Comparison of ENCODE assay signal across 1 cellular context in the genomic region with DNA sequence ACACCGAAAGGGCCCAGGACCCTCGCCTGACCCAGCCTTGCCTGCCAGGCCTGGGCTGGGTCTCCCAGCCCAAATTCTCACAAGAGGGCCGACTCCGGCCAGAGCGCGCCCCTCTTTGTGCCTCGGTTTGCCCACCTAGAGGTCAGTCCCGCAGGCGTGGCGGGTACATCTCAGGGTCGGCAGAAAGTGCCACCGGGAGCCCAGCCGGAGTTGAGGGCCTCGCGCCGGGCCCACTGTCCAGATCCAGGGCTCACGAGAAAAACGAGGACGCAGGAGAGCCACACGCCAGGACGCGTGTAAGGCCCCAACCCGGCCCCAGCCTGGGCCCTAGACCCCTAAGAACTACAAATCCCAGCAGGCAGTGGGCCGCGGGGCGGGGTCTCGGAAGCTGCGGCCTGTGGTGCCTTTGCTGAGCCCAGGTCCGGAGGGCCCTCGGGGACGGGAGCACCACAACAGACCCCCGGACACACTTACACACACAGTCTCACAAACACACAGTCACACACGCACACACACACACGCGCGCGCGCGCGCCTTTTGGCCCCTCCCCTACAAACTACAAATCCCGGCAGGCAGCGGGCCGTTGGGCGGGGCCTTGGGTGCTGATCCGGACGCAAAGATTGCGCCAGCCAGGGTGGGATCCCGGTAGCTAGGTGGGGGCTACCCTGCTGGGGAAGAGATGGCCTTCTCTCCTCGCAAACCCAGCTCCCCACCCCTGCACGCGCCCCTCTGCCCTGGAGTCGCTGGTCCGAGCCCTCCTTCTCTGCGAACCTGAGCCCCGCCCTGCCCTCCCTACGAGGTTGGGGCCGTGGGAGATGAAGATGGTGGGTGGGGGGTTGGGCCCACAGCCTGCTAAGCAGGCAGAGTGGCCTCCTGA.
TF ChIP-seq lines count a peak whose summit lies in the region.

A gene (plus strand): TSS at position 583 of the 877 bp plus-strand sequence. CDS start 10,752 bp downstream, outside the sequence.

TF ChIP-seq in HepG2, 621 proteins besides CTCF, POLR2A, EP300 and RAD21 (continued from another document and continues in another):
- TF ChIP-seq, protein P1, sequence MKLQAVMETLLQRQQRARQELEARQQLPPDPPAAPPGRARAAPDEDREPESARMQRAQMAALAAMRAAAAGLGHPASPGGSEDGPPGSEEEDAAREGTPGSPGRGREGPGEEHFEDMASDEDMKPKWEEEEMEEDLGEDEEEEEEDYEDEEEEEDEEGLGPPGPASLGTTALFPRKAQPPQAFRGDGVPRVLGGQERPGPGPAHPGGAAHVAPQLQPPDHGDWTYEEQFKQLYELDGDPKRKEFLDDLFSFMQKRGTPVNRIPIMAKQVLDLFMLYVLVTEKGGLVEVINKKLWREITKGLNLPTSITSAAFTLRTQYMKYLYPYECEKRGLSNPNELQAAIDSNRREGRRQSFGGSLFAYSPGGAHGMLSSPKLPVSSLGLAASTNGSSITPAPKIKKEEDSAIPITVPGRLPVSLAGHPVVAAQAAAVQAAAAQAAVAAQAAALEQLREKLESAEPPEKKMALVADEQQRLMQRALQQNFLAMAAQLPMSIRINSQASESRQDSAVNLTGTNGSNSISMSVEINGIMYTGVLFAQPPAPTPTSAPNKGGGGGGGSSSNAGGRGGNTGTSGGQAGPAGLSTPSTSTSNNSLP (IDR thresholded peaks at IDR 0.05; ENCODE audit: low read depth, low read length) = 0 out of 2 replicates have a peak, but pooled peaks have one; percentile 5
- TF ChIP-seq NR3C1 (CRISPR knock-in tag; IDR thresholded peaks at IDR 0.05) = no peak
- TF ChIP-seq ZNF724P (CRISPR knock-in tag; IDR thresholded peaks at IDR 0.05; ENCODE audit: borderline replicate concordance) = peak; percentile 85
- TF ChIP-seq RBFOX2 (IDR thresholded peaks at IDR 0.05; ENCODE audit: low read depth, low read length) = peak; percentile 95
- TF ChIP-seq SRSF1 (optimal IDR thresholded peaks at IDR 0.05; ENCODE audit: low read depth, low read length) = peak; percentile 96
- no peak for TF ChIP-seq SMAD1 (CRISPR knock-in tag; IDR thresholded peaks at IDR 0.05; ENCODE audit: borderline replicate concordance, low read depth)
- peak; percentile 79; the same call in 1 of the 2 replicates for TF ChIP-seq NCOA1 (CRISPR knock-in tag; IDR thresholded peaks at IDR 0.05)
- TF ChIP-seq ZIK1 (CRISPR knock-in tag; IDR thresholded peaks at IDR 0.05; ENCODE audit: borderline replicate concordance, low read depth) = peak; percentile 30; the same call in 1 of the 2 replicates
- no peak; the same call in 1 of the 2 replicates for TF ChIP-seq NFE2 (CRISPR knock-in tag; IDR thresholded peaks at IDR 0.05)
- no peak; the same call in 1 of the 2 replicates for TF ChIP-seq NR2F2 (IDR thresholded peaks at IDR 0.05; ENCODE audit: borderline replicate concordance, low read depth)
- TF ChIP-seq RXRB (CRISPR knock-in tag; IDR thresholded peaks at IDR 0.05; ENCODE audit: borderline replicate concordance) = peak; percentile 12; the same call in 1 of the 2 replicates
- 0 out of 2 replicates have a peak, but pooled peaks have one; percentile 42 for TF ChIP-seq TRIM24 (CRISPR knock-in tag; IDR thresholded peaks at IDR 0.05)
- TF ChIP-seq, protein P2, sequence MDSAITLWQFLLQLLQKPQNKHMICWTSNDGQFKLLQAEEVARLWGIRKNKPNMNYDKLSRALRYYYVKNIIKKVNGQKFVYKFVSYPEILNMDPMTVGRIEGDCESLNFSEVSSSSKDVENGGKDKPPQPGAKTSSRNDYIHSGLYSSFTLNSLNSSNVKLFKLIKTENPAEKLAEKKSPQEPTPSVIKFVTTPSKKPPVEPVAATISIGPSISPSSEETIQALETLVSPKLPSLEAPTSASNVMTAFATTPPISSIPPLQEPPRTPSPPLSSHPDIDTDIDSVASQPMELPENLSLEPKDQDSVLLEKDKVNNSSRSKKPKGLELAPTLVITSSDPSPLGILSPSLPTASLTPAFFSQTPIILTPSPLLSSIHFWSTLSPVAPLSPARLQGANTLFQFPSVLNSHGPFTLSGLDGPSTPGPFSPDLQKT (CRISPR knock-in tag; IDR thresholded peaks at IDR 0.05; ENCODE audit: borderline replicate concordance) = peak; percentile 45
- peak; percentile 49 for TF ChIP-seq POGZ (CRISPR knock-in tag; IDR thresholded peaks at IDR 0.05)
- peak; percentile 72; the same call in 1 of the 2 replicates for TF ChIP-seq ZNF510 (CRISPR knock-in tag; IDR thresholded peaks at IDR 0.05; ENCODE audit: low read depth)
- peak; percentile 37 for TF ChIP-seq MEIS2 (CRISPR knock-in tag; IDR thresholded peaks at IDR 0.05)
- peak; percentile 7; the same call in 1 of the 2 replicates for TF ChIP-seq FOXO1 (CRISPR knock-in tag; IDR thresholded peaks at IDR 0.05)
- peak; percentile 94 for TF ChIP-seq ZNF33A (CRISPR knock-in tag; IDR thresholded peaks at IDR 0.05; ENCODE audit: borderline replicate concordance)
- peak; percentile 86; the same call in 1 of the 2 replicates for TF ChIP-seq ZNF350 (CRISPR knock-in tag; IDR thresholded peaks at IDR 0.05; ENCODE audit: borderline replicate concordance, low read depth)
- no peak; the same call in 1 of the 2 replicates for TF ChIP-seq FIP1L1 (IDR thresholded peaks at IDR 0.05; ENCODE audit: borderline replicate concordance, insufficient read depth, low read depth, low read length)
- no peak for TF ChIP-seq RBM22 (optimal IDR thresholded peaks at IDR 0.05; ENCODE audit: low read length)
- no peak for TF ChIP-seq FOXA1 (IDR thresholded peaks at IDR 0.05)
- TF ChIP-seq FOXA1 (CRISPR knock-in tag; IDR thresholded peaks at IDR 0.05) = no peak
- TF ChIP-seq ZNF598 (CRISPR knock-in tag; IDR thresholded peaks at IDR 0.05; ENCODE audit: borderline replicate concordance) = no peak
- TF ChIP-seq NFKBIZ (CRISPR knock-in tag; IDR thresholded peaks at IDR 0.05) = peak; percentile 19; the same call in 1 of the 2 replicates
- peak; percentile 81 for TF ChIP-seq GATAD2A (CRISPR knock-in tag; IDR thresholded peaks at IDR 0.05)
- 0 out of 2 replicates have a peak, but pooled peaks have one; percentile 67 for TF ChIP-seq ZSCAN20 (CRISPR knock-in tag; IDR thresholded peaks at IDR 0.05; ENCODE audit: borderline replicate concordance)
- TF ChIP-seq RAD51 (IDR thresholded peaks at IDR 0.05; ENCODE audit: borderline replicate concordance) = no peak
- peak; percentile 85; the same call in 1 of the 2 replicates for TF ChIP-seq ZNF354B (CRISPR knock-in tag; IDR thresholded peaks at IDR 0.05)
- TF ChIP-seq, protein P3, sequence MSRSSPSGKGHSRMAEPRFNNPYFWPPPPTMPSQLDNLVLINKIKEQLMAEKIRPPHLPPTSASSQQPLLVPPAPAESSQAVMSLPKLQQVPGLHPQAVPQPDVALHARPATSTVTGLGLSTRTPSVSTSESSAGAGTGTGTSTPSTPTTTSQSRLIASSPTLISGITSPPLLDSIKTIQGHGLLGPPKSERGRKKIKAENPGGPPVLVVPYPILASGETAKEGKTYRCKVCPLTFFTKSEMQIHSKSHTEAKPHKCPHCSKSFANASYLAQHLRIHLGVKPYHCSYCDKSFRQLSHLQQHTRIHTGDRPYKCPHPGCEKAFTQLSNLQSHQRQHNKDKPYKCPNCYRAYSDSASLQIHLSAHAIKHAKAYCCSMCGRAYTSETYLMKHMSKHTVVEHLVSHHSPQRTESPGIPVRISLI (CRISPR knock-in tag; IDR thresholded peaks at IDR 0.05; ENCODE audit: borderline replicate concordance) = 0 out of 2 replicates have a peak, but pooled peaks have one; percentile 46
- TF ChIP-seq ARNT2 (CRISPR knock-in tag; IDR thresholded peaks at IDR 0.05; ENCODE audit: low read depth) = peak; percentile 81; the same call in 1 of the 2 replicates
- TF ChIP-seq, protein P4, sequence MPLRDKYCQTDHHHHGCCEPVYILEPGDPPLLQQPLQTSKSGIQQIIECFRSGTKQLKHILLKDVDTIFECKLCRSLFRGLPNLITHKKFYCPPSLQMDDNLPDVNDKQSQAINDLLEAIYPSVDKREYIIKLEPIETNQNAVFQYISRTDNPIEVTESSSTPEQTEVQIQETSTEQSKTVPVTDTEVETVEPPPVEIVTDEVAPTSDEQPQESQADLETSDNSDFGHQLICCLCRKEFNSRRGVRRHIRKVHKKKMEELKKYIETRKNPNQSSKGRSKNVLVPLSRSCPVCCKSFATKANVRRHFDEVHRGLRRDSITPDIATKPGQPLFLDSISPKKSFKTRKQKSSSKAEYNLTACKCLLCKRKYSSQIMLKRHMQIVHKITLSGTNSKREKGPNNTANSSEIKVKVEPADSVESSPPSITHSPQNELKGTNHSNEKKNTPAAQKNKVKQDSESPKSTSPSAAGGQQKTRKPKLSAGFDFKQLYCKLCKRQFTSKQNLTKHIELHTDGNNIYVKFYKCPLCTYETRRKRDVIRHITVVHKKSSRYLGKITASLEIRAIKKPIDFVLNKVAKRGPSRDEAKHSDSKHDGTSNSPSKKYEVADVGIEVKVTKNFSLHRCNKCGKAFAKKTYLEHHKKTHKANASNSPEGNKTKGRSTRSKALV (CRISPR knock-in tag; IDR thresholded peaks at IDR 0.05) = peak; percentile 84
- peak; percentile 94; the same call in 1 of the 2 replicates for TF ChIP-seq ZNF772 (CRISPR knock-in tag; IDR thresholded peaks at IDR 0.05)
- peak; percentile 55; the same call in 1 of the 2 replicates for TF ChIP-seq ZNF816 (CRISPR knock-in tag; IDR thresholded peaks at IDR 0.05; ENCODE audit: borderline replicate concordance)
- TF ChIP-seq HOXA9 (CRISPR knock-in tag; IDR thresholded peaks at IDR 0.05; ENCODE audit: borderline replicate concordance) = peak; percentile 12; the same call in 1 of the 2 replicates
- TF ChIP-seq SPEN (CRISPR knock-in tag; IDR thresholded peaks at IDR 0.05; ENCODE audit: low read depth) = peak; percentile 83; the same call in 1 of the 2 replicates
- no peak for TF ChIP-seq ZNF75D (CRISPR knock-in tag; IDR thresholded peaks at IDR 0.05; ENCODE audit: borderline replicate concordance)
- no peak for TF ChIP-seq ZBTB42 (CRISPR knock-in tag; IDR thresholded peaks at IDR 0.05)
- TF ChIP-seq ZNF124 (CRISPR knock-in tag; IDR thresholded peaks at IDR 0.05) = no peak
- TF ChIP-seq ERF (CRISPR knock-in tag; IDR thresholded peaks at IDR 0.05) = peak; percentile 85
- TF ChIP-seq SRY (CRISPR knock-in tag; IDR thresholded peaks at IDR 0.05) = peak; percentile 1; the same call in 1 of the 2 replicates
- no peak for TF ChIP-seq TGIF2 (CRISPR knock-in tag; IDR thresholded peaks at IDR 0.05)
- TF ChIP-seq RELA (CRISPR knock-in tag; IDR thresholded peaks at IDR 0.05) = no peak
- TF ChIP-seq, protein P5, sequence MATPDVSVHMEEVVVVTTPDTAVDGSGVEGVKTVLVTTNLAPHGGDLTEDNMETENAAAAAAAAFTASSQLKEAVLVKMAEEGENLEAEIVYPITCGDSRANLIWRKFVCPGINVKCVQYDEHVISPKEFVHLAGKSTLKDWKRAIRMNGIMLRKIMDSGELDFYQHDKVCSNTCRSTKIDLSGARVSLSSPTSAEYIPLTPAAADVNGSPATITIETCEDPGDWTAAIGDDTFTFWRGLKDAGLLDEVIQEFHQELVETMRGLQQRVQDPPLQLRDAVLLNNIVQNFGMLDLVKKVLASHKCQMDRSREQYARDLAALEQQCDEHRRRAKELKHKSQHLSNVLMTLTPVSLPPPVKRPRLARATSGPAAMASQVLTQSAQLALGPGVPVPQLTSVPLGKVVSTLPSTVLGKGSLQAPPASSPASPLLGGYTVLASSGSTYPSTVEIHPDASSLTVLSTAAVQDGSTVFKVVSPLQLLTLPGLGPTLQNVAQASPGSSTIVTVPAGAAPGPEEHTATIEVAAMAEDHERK (CRISPR knock-in tag; IDR thresholded peaks at IDR 0.05; ENCODE audit: low read depth) = peak; percentile 64; the same call in 1 of the 2 replicates
- TF ChIP-seq RORA (CRISPR knock-in tag; IDR thresholded peaks at IDR 0.05) = no peak
- TF ChIP-seq, protein P6, sequence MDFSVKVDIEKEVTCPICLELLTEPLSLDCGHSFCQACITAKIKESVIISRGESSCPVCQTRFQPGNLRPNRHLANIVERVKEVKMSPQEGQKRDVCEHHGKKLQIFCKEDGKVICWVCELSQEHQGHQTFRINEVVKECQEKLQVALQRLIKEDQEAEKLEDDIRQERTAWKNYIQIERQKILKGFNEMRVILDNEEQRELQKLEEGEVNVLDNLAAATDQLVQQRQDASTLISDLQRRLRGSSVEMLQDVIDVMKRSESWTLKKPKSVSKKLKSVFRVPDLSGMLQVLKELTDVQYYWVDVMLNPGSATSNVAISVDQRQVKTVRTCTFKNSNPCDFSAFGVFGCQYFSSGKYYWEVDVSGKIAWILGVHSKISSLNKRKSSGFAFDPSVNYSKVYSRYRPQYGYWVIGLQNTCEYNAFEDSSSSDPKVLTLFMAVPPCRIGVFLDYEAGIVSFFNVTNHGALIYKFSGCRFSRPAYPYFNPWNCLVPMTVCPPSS (IDR thresholded peaks at IDR 0.05) = no peak
- TF ChIP-seq ZNF569 (CRISPR knock-in tag; IDR thresholded peaks at IDR 0.05; ENCODE audit: borderline replicate concordance) = peak; percentile 63; the same call in 1 of the 2 replicates
- TF ChIP-seq NR2C2 (CRISPR knock-in tag; IDR thresholded peaks at IDR 0.05; ENCODE audit: borderline replicate concordance) = peak; percentile 92
- TF ChIP-seq LCORL (IDR thresholded peaks at IDR 0.05) = 0 out of 2 replicates have a peak, but pooled peaks have one; percentile 29
- TF ChIP-seq LCORL (CRISPR knock-in tag; IDR thresholded peaks at IDR 0.05) = peak; percentile 64
- TF ChIP-seq JUN (CRISPR knock-in tag; IDR thresholded peaks at IDR 0.05) = no peak
- TF ChIP-seq BRCA1 (CRISPR knock-in tag; IDR thresholded peaks at IDR 0.05) = peak; percentile 95
- no peak for TF ChIP-seq ZNF660 (CRISPR knock-in tag; IDR thresholded peaks at IDR 0.05; ENCODE audit: borderline replicate concordance, low read depth)
- 0 out of 2 replicates have a peak, but pooled peaks have one; percentile 51 for TF ChIP-seq ZNF737 (CRISPR knock-in tag; IDR thresholded peaks at IDR 0.05; ENCODE audit: borderline replicate concordance)
- TF ChIP-seq, protein P7, sequence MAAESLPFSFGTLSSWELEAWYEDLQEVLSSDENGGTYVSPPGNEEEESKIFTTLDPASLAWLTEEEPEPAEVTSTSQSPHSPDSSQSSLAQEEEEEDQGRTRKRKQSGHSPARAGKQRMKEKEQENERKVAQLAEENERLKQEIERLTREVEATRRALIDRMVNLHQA (CRISPR knock-in tag; IDR thresholded peaks at IDR 0.05) = no peak
- no peak for TF ChIP-seq CC2D1A (CRISPR knock-in tag; IDR thresholded peaks at IDR 0.05)
- TF ChIP-seq, protein P8, sequence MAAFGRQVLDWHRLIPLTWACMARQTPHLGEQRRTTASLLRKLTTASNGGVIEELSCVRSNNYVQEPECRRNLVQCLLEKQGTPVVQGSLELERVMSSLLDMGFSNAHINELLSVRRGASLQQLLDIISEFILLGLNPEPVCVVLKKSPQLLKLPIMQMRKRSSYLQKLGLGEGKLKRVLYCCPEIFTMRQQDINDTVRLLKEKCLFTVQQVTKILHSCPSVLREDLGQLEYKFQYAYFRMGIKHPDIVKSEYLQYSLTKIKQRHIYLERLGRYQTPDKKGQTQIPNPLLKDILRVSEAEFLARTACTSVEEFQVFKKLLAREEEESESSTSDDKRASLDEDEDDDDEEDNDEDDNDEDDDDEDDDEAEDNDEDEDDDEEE (CRISPR knock-in tag; IDR thresholded peaks at IDR 0.05) = no peak; the same call in 1 of the 2 replicates
- TF ChIP-seq, protein P9, sequence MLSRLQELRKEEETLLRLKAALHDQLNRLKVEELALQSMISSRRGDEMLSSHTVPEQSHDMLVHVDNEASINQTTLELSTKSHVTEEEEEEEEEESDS (CRISPR knock-in tag; IDR thresholded peaks at IDR 0.05; ENCODE audit: borderline replicate concordance) = no peak; the same call in 1 of the 2 replicates
- TF ChIP-seq MTF2 (CRISPR knock-in tag; IDR thresholded peaks at IDR 0.05; ENCODE audit: borderline replicate concordance) = 0 out of 2 replicates have a peak, but pooled peaks have one; percentile 84
- TF ChIP-seq, protein P10, sequence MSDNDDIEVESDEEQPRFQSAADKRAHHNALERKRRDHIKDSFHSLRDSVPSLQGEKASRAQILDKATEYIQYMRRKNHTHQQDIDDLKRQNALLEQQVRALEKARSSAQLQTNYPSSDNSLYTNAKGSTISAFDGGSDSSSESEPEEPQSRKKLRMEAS (IDR thresholded peaks at IDR 0.05) = peak; percentile 96
